8 cellular contexts compared by ENCODE assay signal in genomic region chr5:61409568-61409967, GRCh38.
DNase-seq lines count a peak whose midpoint lies in the region; ATAC-seq and TF ChIP-seq lines count a peak whose summit lies in the region.
"Had no signal": no experiment of that assay in that cellular context is flagged by ENCODE, and none has a peak within 500 bp of the region (broad histone marks: within the 10 kb centered on the region; RNA-seq: fewer than 3 reads in every experiment).

No MANE protein-coding gene starts in this region.

- peaks cover 19 to 49% of the 10 kb centered on the region in 2 donors for H3K4me1 ChIP-seq in left lung

- peaks cover 3% of the 10 kb centered on the region for H3K36me3 Mint-ChIP-seq in type B pancreatic cell

- no peaks in the 10 kb centered on the region for H3K27me3 Mint-ChIP-seq in type B pancreatic cell
- H3K27me3 Mint-ChIP-seq: activated B cell treated with CpG ODN at 0.5 μM for 24 hours had no signal

- peak; percentile 72 for ATAC-seq in left lung

- H3K9me3 ChIP-seq in left lung = no peaks in the 10 kb centered on the region

- no peaks in the 10 kb centered on the region for H3K27me3 ChIP-seq in left lung

- peaks cover 42% of the 10 kb centered on the region for H3K4me1 Mint-ChIP-seq in type B pancreatic cell (ENCODE audit: unreplicated experiment)

- DNase-seq in HT-29 (ENCODE audit: low spot score) (peak; percentile 78), astrocyte of the spinal cord (ENCODE audit: low read depth, low spot score) (peak; percentile 97), left lung (no peak), type B pancreatic cell (ENCODE audit: extremely low spot score, unreplicated experiment) (no peak), NCI-H1092 treated with DMSO at 0.1 percent for 48 hours (lab: John Stamatoyannopoulos, UW) (no peak), activated gamma-delta T cell (lab: John Stamatoyannopoulos, UW) (no peak)
- no peak for DNase-seq in stimulated activated CD4-positive, alpha-beta T cell treated with anti-CD3 and anti-CD28 coated beads, Interleukin-1b, Interleukin-23, amount 100 ng/mL, for 48 hours
- DNase-seq: activated B cell treated with CpG ODN at 0.5 μM for 24 hours had no signal

- intact Hi-C loops in left lung (cut with DNase I) = no loop called here

- TF ChIP-seq CTCF in astrocyte of the spinal cord (IDR thresholded peaks at IDR 0.05; ENCODE audit: low read depth, low read length) (no peak), left lung (IDR thresholded peaks at IDR 0.05) (no peak), type B pancreatic cell (conservative IDR thresholded peaks at IDR 0.05) (no peak)

- H3K4me3 ChIP-seq in astrocyte of the spinal cord (ENCODE audit: low read depth, low read length) = no peak overlapping the region
- no peak overlapping the region for H3K4me3 ChIP-seq in left lung

- peaks cover 4% of the 10 kb centered on the region for H3K9me3 Mint-ChIP-seq in type B pancreatic cell
- H3K9me3 Mint-ChIP-seq: activated B cell treated with CpG ODN at 0.5 μM for 24 hours had no signal

- in situ Hi-C loops in astrocyte of the spinal cord (cut with HindIII; ENCODE audit: low sequenced_read_pairs) = no loop called here

- peak overlapping the region; percentile 63 for H3K4me3 Mint-ChIP-seq in type B pancreatic cell

- peak overlapping the region; percentile 53 to 60 for H3K27ac ChIP-seq in left lung

- H3K36me3 ChIP-seq in left lung = no peaks in the 10 kb centered on the region

- peak overlapping the region; percentile 90 for H3K27ac Mint-ChIP-seq in type B pancreatic cell

Comparison
In these comparisons a context has a peak if more than half of its experiments do, and no peak if none do; other contexts are left out.
1. DNase-seq: peak in HT-29 (single experiment) and astrocyte of the spinal cord (single experiment); none in left lung (0 of 2), type B pancreatic cell (single experiment), NCI-H1092 treated with DMSO at 0.1 percent for 48 hours (single experiment), activated gamma-delta T cell (single experiment) and stimulated activated CD4-positive, alpha-beta T cell treated with anti-CD3 and anti-CD28 coated beads, Interleukin-1b, Interleukin-23, amount 100 ng/mL, for 48 hours (single experiment).